In the genomic region with DNA sequence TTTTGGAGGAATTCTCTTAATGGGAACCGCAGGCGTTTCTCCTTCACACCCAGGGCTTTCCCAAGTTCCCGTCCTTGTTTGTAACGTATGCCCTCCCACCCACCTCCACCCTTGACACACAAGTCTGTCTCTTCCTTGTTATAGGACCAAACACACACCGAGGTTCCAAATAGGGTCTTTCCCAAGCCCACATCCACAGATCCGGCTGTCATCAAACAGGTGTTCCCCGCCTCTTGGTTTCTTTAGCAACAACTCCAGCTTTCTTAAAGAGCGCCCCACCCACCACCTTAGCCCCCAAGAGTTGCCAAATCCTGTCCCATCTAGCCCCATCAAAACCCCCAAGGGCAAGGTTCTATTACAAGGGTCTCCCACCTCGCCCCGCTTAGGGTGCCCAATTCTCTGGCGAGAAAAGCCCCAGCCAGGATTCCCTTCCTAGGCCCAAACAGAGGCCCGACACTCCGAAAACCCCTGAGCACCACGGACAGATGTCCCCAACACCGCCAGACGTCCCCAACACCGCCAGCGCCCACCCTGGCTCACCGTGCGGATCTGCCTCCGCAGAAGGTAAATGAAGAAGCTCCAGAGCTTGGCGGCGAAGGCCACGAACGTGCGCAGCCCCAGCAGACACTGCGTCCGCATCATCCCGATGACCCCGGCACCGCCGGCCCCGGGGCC, we compare ENCODE assay signal across 1 cellular context.
A peak's percentile ranks its signal among the peaks of the same experiment; 100 is the strongest.
TF ChIP-seq lines count a peak whose summit lies in the region.

No MANE protein-coding gene starts in this region.

TF ChIP-seq in HEK293, 187 proteins besides CTCF, POLR2A, EP300 and RAD21 (continued from another document):
- TF ChIP-seq, protein P1, sequence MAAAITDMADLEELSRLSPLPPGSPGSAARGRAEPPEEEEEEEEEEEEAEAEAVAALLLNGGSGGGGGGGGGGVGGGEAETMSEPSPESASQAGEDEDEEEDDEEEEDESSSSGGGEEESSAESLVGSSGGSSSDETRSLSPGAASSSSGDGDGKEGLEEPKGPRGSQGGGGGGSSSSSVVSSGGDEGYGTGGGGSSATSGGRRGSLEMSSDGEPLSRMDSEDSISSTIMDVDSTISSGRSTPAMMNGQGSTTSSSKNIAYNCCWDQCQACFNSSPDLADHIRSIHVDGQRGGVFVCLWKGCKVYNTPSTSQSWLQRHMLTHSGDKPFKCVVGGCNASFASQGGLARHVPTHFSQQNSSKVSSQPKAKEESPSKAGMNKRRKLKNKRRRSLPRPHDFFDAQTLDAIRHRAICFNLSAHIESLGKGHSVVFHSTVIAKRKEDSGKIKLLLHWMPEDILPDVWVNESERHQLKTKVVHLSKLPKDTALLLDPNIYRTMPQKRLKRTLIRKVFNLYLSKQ (tag by site-specific recombination; IDR thresholded peaks at IDR 0.05; ENCODE audit: borderline replicate concordance) = no peak
- peak; percentile 59 for TF ChIP-seq ZNF335 (tag by site-specific recombination; conservative IDR thresholded peaks at IDR 0.05)
- no peak for TF ChIP-seq YY2 (tag by site-specific recombination; IDR thresholded peaks at IDR 0.05)
- TF ChIP-seq ZBTB11 (tag by site-specific recombination; conservative IDR thresholded peaks at IDR 0.05; ENCODE audit: low read depth) = 0 out of 2 replicates have a peak, but pooled peaks have one; percentile 27
